Comparison of ENCODE assay signal across 1 cellular context in the genomic region with DNA sequence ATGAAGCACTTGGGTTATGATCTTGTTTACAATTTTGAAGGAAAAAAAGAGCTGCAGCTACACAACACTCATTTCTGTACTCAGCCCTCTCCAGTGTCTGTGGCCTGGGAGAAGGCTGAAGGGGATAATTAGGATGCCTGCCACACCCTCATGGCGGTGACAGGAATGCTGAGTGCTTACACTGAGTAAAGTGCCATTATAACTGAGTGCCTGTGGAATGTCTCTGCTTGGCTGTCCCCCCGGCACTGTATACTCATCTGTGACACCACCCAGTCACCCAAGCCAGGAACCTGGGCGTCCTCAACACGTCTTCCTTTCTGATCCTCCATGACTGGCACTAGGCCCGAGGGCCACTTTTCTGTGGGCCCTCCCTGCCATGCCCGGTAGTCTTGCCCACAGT.
TF ChIP-seq lines count a peak whose summit lies in the region.

No MANE protein-coding gene starts in this region.

TF ChIP-seq in IMR-90, 13 proteins besides CTCF, POLR2A, EP300 and RAD21 (continued from another document):
- TF ChIP-seq, protein P1, sequence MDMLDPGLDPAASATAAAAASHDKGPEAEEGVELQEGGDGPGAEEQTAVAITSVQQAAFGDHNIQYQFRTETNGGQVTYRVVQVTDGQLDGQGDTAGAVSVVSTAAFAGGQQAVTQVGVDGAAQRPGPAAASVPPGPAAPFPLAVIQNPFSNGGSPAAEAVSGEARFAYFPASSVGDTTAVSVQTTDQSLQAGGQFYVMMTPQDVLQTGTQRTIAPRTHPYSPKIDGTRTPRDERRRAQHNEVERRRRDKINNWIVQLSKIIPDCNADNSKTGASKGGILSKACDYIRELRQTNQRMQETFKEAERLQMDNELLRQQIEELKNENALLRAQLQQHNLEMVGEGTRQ (IDR thresholded peaks at IDR 0.05; ENCODE audit: low read depth, low read length) = no peak
- TF ChIP-seq RCOR1 (IDR thresholded peaks at IDR 0.05; ENCODE audit: insufficient replicate concordance, low read length) (no peak), MXI1 (IDR thresholded peaks at IDR 0.05; ENCODE audit: borderline replicate concordance, low read depth, low read length) (no peak)
- TF ChIP-seq, protein P2, sequence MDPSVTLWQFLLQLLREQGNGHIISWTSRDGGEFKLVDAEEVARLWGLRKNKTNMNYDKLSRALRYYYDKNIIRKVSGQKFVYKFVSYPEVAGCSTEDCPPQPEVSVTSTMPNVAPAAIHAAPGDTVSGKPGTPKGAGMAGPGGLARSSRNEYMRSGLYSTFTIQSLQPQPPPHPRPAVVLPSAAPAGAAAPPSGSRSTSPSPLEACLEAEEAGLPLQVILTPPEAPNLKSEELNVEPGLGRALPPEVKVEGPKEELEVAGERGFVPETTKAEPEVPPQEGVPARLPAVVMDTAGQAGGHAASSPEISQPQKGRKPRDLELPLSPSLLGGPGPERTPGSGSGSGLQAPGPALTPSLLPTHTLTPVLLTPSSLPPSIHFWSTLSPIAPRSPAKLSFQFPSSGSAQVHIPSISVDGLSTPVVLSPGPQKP (IDR thresholded peaks at IDR 0.05; ENCODE audit: borderline replicate concordance, low read depth, low read length) = no peak
